19 cellular contexts compared by ENCODE assay signal in genomic region chr18:24346254-24346653, GRCh38. TPM values are rescaled to one million over a fixed set of nuclear protein-coding genes. Genes with fewer than 3 reads are reported as not detected.
A peak's percentile ranks its signal among the peaks of the same experiment; 100 is the strongest.
DNase-seq lines count a peak whose midpoint lies in the region; ATAC-seq, FAIRE-seq and TF ChIP-seq lines count a peak whose summit lies in the region.
"Had no signal": no experiment of that assay in that cellular context is flagged by ENCODE, and none has a peak within 500 bp of the region (broad histone marks: within the 10 kb centered on the region; RNA-seq: fewer than 3 reads in every experiment).

No MANE protein-coding gene starts in this region.

- H2BK5ac ChIP-seq in mesenchymal stem cell (ENCODE audit: low read depth, low read length, poor library complexity, severe bottlenecking): no peak overlapping the region

- H3K36me3 ChIP-seq in GM12878 (ENCODE audit: control insufficient read depth in 2 of 2, insufficient read depth in 2 of 2, low read length in 1 of 2) (no peaks in the 10 kb centered on the region), mesenchymal stem cell (ENCODE audit: control insufficient read depth in 1 of 2, insufficient read depth in 2 of 2, low read depth in 1 of 2, low read length in 2 of 2) (peaks cover 0 to 15% of the 10 kb centered on the region in 2 experiments), mammary epithelial cell (ENCODE audit: insufficient read depth, low read length) (no peaks in the 10 kb centered on the region)

- no TSS peak for BruUV-seq in GM12878 (replicated peaks; lab: Mats Ljungman, UMichigan)
- no TSS peak for BruUV-seq in mammary epithelial cell (replicated peaks; lab: Mats Ljungman, UMichigan)

- TF ChIP-seq EP300 in GM12878 (IDR thresholded peaks at IDR 0.05; ENCODE audit: borderline replicate concordance in 1 of 2, control insufficient read depth in 1 of 2, low read depth in 2 of 2, low read length in 2 of 2): no peak

- H4K20me1 ChIP-seq in GM12878 (ENCODE audit: control insufficient read depth, insufficient read depth) (no peaks in the 10 kb centered on the region), mammary epithelial cell (ENCODE audit: insufficient read depth, low read length) (no peaks in the 10 kb centered on the region)

- no peak overlapping the region for H3K4me3 ChIP-seq in GM12878
- no peak overlapping the region for H3K4me3 ChIP-seq in mesenchymal stem cell (ENCODE audit: insufficient read depth in 1 of 2, low read depth in 1 of 2, low read length in 2 of 2)
- no peak overlapping the region for H3K4me3 ChIP-seq in mammary epithelial cell (replicated peaks in 1 of 3; ENCODE audit: insufficient read depth in 1 of 3, low read depth in 2 of 3, low read length in 3 of 3)
- H3K4me3 ChIP-seq: PC-9 had no signal

- no peak for TF ChIP-seq CTCF in AG09319 (IDR thresholded peaks at IDR 0.05; ENCODE audit: low read depth, low read length)
- no peak for TF ChIP-seq CTCF in GM12878 (IDR thresholded peaks at IDR 0.05 in 2 of 3, conservative IDR thresholded peaks at IDR 0.05 in 1 of 3; ENCODE audit: control insufficient read depth in 2 of 3, extremely low read depth in 1 of 3, insufficient read depth in 1 of 3, low read depth in 3 of 3, low read length in 3 of 3)
- no peak for TF ChIP-seq CTCF in mammary epithelial cell (conservative IDR thresholded peaks at IDR 0.05 in 1 of 2, IDR thresholded peaks at IDR 0.05 in 1 of 2; ENCODE audit: extremely low read depth in 1 of 2, insufficient read depth in 1 of 2, low read depth in 1 of 2, low read length in 2 of 2)

- H2AK5ac ChIP-seq in mesenchymal stem cell (ENCODE audit: low read length, severe bottlenecking): no peak overlapping the region

- no peak overlapping the region for H2BK12ac ChIP-seq in mesenchymal stem cell (ENCODE audit: low read length in 2 of 2)

- TF ChIP-seq POLR2A in GM12878 (IDR thresholded peaks at IDR 0.05; ENCODE audit: low read depth, low read length): no peak

- H3K79me2 ChIP-seq in GM12878 (ENCODE audit: control insufficient read depth, insufficient read depth, low read length) (no peaks in the 10 kb centered on the region), mammary epithelial cell (ENCODE audit: insufficient read depth, low read length) (no peaks in the 10 kb centered on the region)

- H3K27ac ChIP-seq in GM12878 (ENCODE audit: control insufficient read depth, insufficient read depth): no peak overlapping the region
- H3K27ac ChIP-seq in mesenchymal stem cell (ENCODE audit: low read length, poor library complexity, severe bottlenecking): no peak overlapping the region
- H3K27ac ChIP-seq in mammary epithelial cell (ENCODE audit: insufficient read depth, low read depth, low read length): no peak overlapping the region
- H3K27ac ChIP-seq: PC-9 had no signal

- H3K18ac ChIP-seq in mesenchymal stem cell (ENCODE audit: low read depth in 1 of 2, low read length in 2 of 2): no peak overlapping the region

- H4K91ac ChIP-seq in mesenchymal stem cell (ENCODE audit: low read length): no peak overlapping the region

- RAD21 ChIA-PET in GM12878 (lab: Charles Lee; ENCODE audit: unreplicated experiment): no interaction called here

- dilution Hi-C loops in mammary epithelial cell (cut with HindIII; ENCODE audit: low sequenced_read_pairs): no loop called here

- H3K9me3 ChIP-seq in GM12878 (replicated peaks; ENCODE audit: control insufficient read depth, insufficient read depth, low read length) (no peaks in the 10 kb centered on the region), mesenchymal stem cell (ENCODE audit: control insufficient read depth, low read length) (no peaks in the 10 kb centered on the region), mammary epithelial cell (replicated peaks; ENCODE audit: insufficient read depth, low read length) (no peaks in the 10 kb centered on the region)

- H4K8ac ChIP-seq in mesenchymal stem cell (ENCODE audit: low read length): no peak overlapping the region

- FAIRE-seq in GM12878 (lab: Jason Lieb, UNC): no peak
- FAIRE-seq: A204.1, G401.6, GM12892 had no signal

- no peak overlapping the region for H2AFZ ChIP-seq in GM12878 (ENCODE audit: control insufficient read depth, low read depth, low read length)
- H2AFZ ChIP-seq in mesenchymal stem cell (ENCODE audit: low read depth, low read length): no peak overlapping the region
- no peak overlapping the region for H2AFZ ChIP-seq in mammary epithelial cell (ENCODE audit: low read depth, low read length)
- H2AFZ ChIP-seq: PC-9 had no signal

- H2BK120ac ChIP-seq in mesenchymal stem cell (ENCODE audit: low read depth, low read length): no peak overlapping the region

- TF ChIP-seq RAD21 in GM12878 (IDR thresholded peaks at IDR 0.05; ENCODE audit: insufficient read depth, low read depth, low read length): no peak

- CTCF ChIA-PET in GM12878 (lab: Yijun Ruan, JAX) (interaction anchor here (0.7 kb wide), 1 partner anchor 100 kb away, joined by 3 read pairs; no protein-coding TSS in a partner anchor), mammary epithelial cell (lab: Charles Lee; ENCODE audit: low non-redundant PET) (no interaction called here)

- no peak overlapping the region for H2BK15ac ChIP-seq in mesenchymal stem cell (ENCODE audit: low read depth, poor library complexity, severe bottlenecking)

- intact Hi-C loops in GM12878 (cut with micrococcal nuclease; ENCODE audit: unreplicated experiment) (no loop called here), mammary epithelial cell (cut with micrococcal nuclease) (no loop called here)

- no peak overlapping the region for H3K4me2 ChIP-seq in GM12878 (ENCODE audit: control insufficient read depth, insufficient read depth)
- no peak overlapping the region for H3K4me2 ChIP-seq in mesenchymal stem cell (ENCODE audit: low read length, poor library complexity, severe bottlenecking)
- H3K4me2 ChIP-seq in mammary epithelial cell (ENCODE audit: insufficient read depth, low read depth, low read length): no peak overlapping the region
- H3K4me2 ChIP-seq: PC-9 had no signal

- DNase-seq in AG09319 (ENCODE audit: extremely low read depth, low read depth) (peak; percentile 16), NCI-H82 treated with DMSO at 0.1 percent for 48 hours (lab: John Stamatoyannopoulos, UW; ENCODE audit: unreplicated experiment) (peak; percentile 5), GM12878 (ENCODE audit: low read depth, low spot score) (no peak), mesenchymal stem cell (peak; percentile 45), mammary epithelial cell (no peak)
- DNase-seq in activated effector memory CD4-positive, alpha-beta T cell treated with anti-CD3 and anti-CD28 coated beads, Interleukin-2, amount 50 U/mL, for 16 hours: no peak
- DNase-seq: Calu3; CD4-positive, CD25-positive, alpha-beta regulatory T cell; DMS79; H9; NCI-H1436; NCI-H2029 treated with DMSO at 0.1 percent for 48 hours; NCI-H510A; PC-9 had no signal

- no peak overlapping the region for H3K14ac ChIP-seq in mesenchymal stem cell (ENCODE audit: low read length in 2 of 2)

- no peaks in the 10 kb centered on the region for H3K79me1 ChIP-seq in mesenchymal stem cell (replicated peaks; ENCODE audit: low read length, poor library complexity, severe bottlenecking)

- SMC1A ChIA-PET in GM12878 (lab: Charles Lee; ENCODE audit: uncharacterized antibody, unreplicated experiment): no interaction called here

- H3K9ac ChIP-seq in GM12878 (ENCODE audit: control insufficient read depth, insufficient read depth, low read length) (no peak overlapping the region), mesenchymal stem cell (ENCODE audit: low read length) (no peak overlapping the region), mammary epithelial cell (ENCODE audit: insufficient read depth, low read length) (no peak overlapping the region)

- H3K4ac ChIP-seq in mesenchymal stem cell (ENCODE audit: low read depth in 1 of 2, low read length in 2 of 2): no peak overlapping the region

- no peak overlapping the region for H3K23ac ChIP-seq in mesenchymal stem cell (ENCODE audit: low read length in 2 of 2)

- H3K27me3 ChIP-seq in GM12878 (replicated peaks in 1 of 2; ENCODE audit: control insufficient read depth in 2 of 2, insufficient read depth in 2 of 2, low read length in 1 of 2): peaks cover 0 to 2% of the 10 kb centered on the region in 2 experiments; a peak in 1 of 4 replicates
- no peaks in the 10 kb centered on the region for H3K27me3 ChIP-seq in mesenchymal stem cell (ENCODE audit: control insufficient read depth in 1 of 2, insufficient read depth in 1 of 2, low read length in 2 of 2)
- no peaks in the 10 kb centered on the region for H3K27me3 ChIP-seq in mammary epithelial cell (ENCODE audit: insufficient read depth, low read length)

- POLR2A ChIA-PET in GM12878 (lab: Charles Lee): no interaction called here

- ATAC-seq in GM12878 (no peak), HG02970 (IDR thresholded peaks at IDR 0.05; ENCODE audit: low FRiP score, unreplicated experiment) (no peak), HG03469 (IDR thresholded peaks at IDR 0.05; ENCODE audit: unreplicated experiment) (no peak)

- no peaks in the 10 kb centered on the region for H3K4me1 ChIP-seq in GM12878 (ENCODE audit: control insufficient read depth, insufficient read depth, low read length)
- H3K4me1 ChIP-seq in mesenchymal stem cell (ENCODE audit: control insufficient read depth, insufficient read depth, low read depth, low read length): no peaks in the 10 kb centered on the region
- H3K4me1 ChIP-seq in mammary epithelial cell (ENCODE audit: insufficient read depth, low read length): no peaks in the 10 kb centered on the region

- in situ Hi-C loops in GM12878 (cut with MboI): no loop called here
- in situ Hi-C loops in mammary epithelial cell (cut with MboI; ENCODE audit: low sequenced_read_pairs in 2 of 2): no loop called here

RNA-seq across cellular contexts. Expression of gene OSBPL1A, which starts 51.4 kb away (rescaled TPM):
- not detected in 2 replicates for total RNA-seq in GM12878 (2013; cell fraction: nucleolus; rRNA removed)
- not detected in 2 replicates for total RNA-seq in GM12878 (2014; rRNA removed)
- not detected in 2 replicates for total RNA-seq in GM12878 (2014; rRNA removed; fragmentation: Illumina TruSeq; extraction: Trizol)
- total RNA-seq in GM12878 (2021): 0.18 and 0.27 TPM in 2 replicates
- polyA plus RNA-seq in GM12878 (2011; ENCODE audit: low read depth): not detected
- not detected in 2 replicates for polyA plus RNA-seq in GM12878 (2011; rRNA removed)
- not detected in 2 replicates for polyA plus RNA-seq in GM12878 (2011; cell fraction: cytosol; rRNA removed)
- not detected in 2 replicates for polyA plus RNA-seq in GM12878 (2011; cell fraction: nucleus; rRNA removed)
- polyA plus RNA-seq in GM12878 (2012): 0.27 and 0.41 TPM in 2 replicates
- polyA plus RNA-seq in GM12878 (2014; fragmentation: Illumina TruSeq; extraction: Trizol): not detected in 2 replicates
- under 1 TPM; 0.02 to 0.05 TPM for polyA plus RNA-seq in GM12878 (2014; fragmentation: Nextera tagmentation; extraction: Ambion mirVana)
- polyA plus RNA-seq in GM12878 (2014; rRNA removed): not detected in 2 replicates
- under 1 TPM in 1 of 2 experiments, not detected in 1; 0.83 TPM for polyA plus RNA-seq in GM12878 (2016; fragmentation: Nextera tagmentation; extraction: Ambion mirVana)
- polyA minus RNA-seq in GM12878 (2011; rRNA and poly(A)+ RNA removed): not detected in 2 replicates
- polyA minus RNA-seq in GM12878 (2011; cell fraction: cytosol; rRNA and poly(A)+ RNA removed): 1.0 TPM in 1 of 2 replicates, not detected in the other
- polyA minus RNA-seq in GM12878 (2011; cell fraction: nucleus; rRNA and poly(A)+ RNA removed): not detected in 2 replicates
- polyA plus RNA-seq in mesenchymal stem cell (2013, experiment 1 of 2): 34.9 TPM
- polyA plus RNA-seq in mesenchymal stem cell (2013, experiment 2 of 2): 34.9 TPM
- total RNA-seq in mammary epithelial cell: 10 to 100 TPM; 30.4 to 65.2 TPM
- 28.1 TPM for polyA plus RNA-seq in mammary epithelial cell
- 44.4 TPM for polyA minus RNA-seq in mammary epithelial cell

Comparison
In these comparisons a context has a peak if more than half of its experiments do, and no peak if none do; other contexts are left out.
1. DNase-seq: peak in AG09319 (single experiment), NCI-H82 treated with DMSO at 0.1 percent for 48 hours (single experiment) and mesenchymal stem cell (single experiment); none in GM12878 (single experiment), activated effector memory CD4-positive, alpha-beta T cell treated with anti-CD3 and anti-CD28 coated beads, Interleukin-2, amount 50 U/mL, for 16 hours (single experiment) and mammary epithelial cell (single experiment).
2. RNA of gene OSBPL1A, which starts 51.4 kb away (total RNA-seq): 30.4 to 65.2 TPM in mammary epithelial cell; 0.18 to 0.27 TPM in GM12878; every median in the first group is over 10 times any median in the second.